19 cellular contexts compared by ENCODE assay signal in genomic region chr6:106113256-106113954, GRCh38. TPM values are rescaled to one million over a fixed set of nuclear protein-coding genes. Genes with fewer than 3 reads are reported as not detected.
DNase-seq lines count a peak whose midpoint lies in the region; ATAC-seq and TF ChIP-seq lines count a peak whose summit lies in the region.
"Had no signal": no experiment of that assay in that cellular context is flagged by ENCODE, and none has a peak within 500 bp of the region (broad histone marks: within the 10 kb centered on the region; RNA-seq: fewer than 3 reads in every experiment).

No MANE protein-coding gene starts in this region.

- no peak for ATAC-seq in activated CD4-positive, alpha-beta T cell treated with anti-CD3 and anti-CD28 coated beads for 36 hours
- no peak for ATAC-seq in natural killer cell
- ATAC-seq: Panc1 had no signal

- no peaks in the 10 kb centered on the region for H3K36me3 ChIP-seq in breast epithelium
- H3K36me3 ChIP-seq: BLaER1, esophagus muscularis mucosa, transverse colon had no signal

- CTCF ChIA-PET in activated CD4-positive, alpha-beta T cell treated with anti-CD3 and anti-CD28 coated beads for 36 hours (lab: Charles Lee) = interaction anchor here (0.5 to 1.1 kb wide), 4 partner anchors 13 to 119 kb away, joined by 3 to 4 read pairs (median 3); no protein-coding TSS in a partner anchor

- peaks cover 71% of the 10 kb centered on the region for H3K4me1 Mint-ChIP-seq in activated CD4-positive, alpha-beta T cell treated with anti-CD3 and anti-CD28 coated beads for 36 hours
- H3K4me1 Mint-ChIP-seq in activated T-helper 2 cell treated with anti-CD3 and anti-CD28 coated beads, Interferon-gamma antibody, Interleukin-2, Interleukin-4, amounts not matched to agents 10 μg/mL and 5 μg/mL and 100 μg/mL, durations not matched to agents 14 hours and 24 hours and 36 hours (ENCODE audit: low read depth) = peaks cover 82% of the 10 kb centered on the region
- H3K4me1 Mint-ChIP-seq in natural killer cell = peaks cover 80 to 90% of the 10 kb centered on the region in 2 donors
- H3K4me1 Mint-ChIP-seq: H9 had no signal

- peaks cover 8% of the 10 kb centered on the region for H3K36me3 Mint-ChIP-seq in activated CD4-positive, alpha-beta T cell treated with anti-CD3 and anti-CD28 coated beads for 36 hours (ENCODE audit: low read depth)
- H3K36me3 Mint-ChIP-seq in activated T-helper 2 cell treated with anti-CD3 and anti-CD28 coated beads, Interferon-gamma antibody, Interleukin-2, Interleukin-4, amounts not matched to agents 10 μg/mL and 5 μg/mL and 100 μg/mL, durations not matched to agents 14 hours and 24 hours and 36 hours (ENCODE audit: low read depth) = peaks cover 25% of the 10 kb centered on the region
- peaks cover 3% of the 10 kb centered on the region for H3K36me3 Mint-ChIP-seq in natural killer cell

- H3K4me1 ChIP-seq in breast epithelium = peaks cover 0 to 10% of the 10 kb centered on the region in 2 donors
- H3K4me1 ChIP-seq: esophagus muscularis mucosa had no signal

- intact Hi-C loops in activated CD4-positive, alpha-beta T cell treated with anti-CD3 and anti-CD28 coated beads for 36 hours (cut with DNase I, micrococcal nuclease) = no loop called here
- intact Hi-C loops in activated T-helper 2 cell treated with anti-CD3 and anti-CD28 coated beads, Interferon-gamma antibody, Interleukin-2, Interleukin-4, amounts not matched to agents 10 μg/mL and 5 μg/mL and 100 μg/mL, durations not matched to agents 14 hours and 24 hours and 36 hours (cut with micrococcal nuclease) = no loop called here
- intact Hi-C loops in natural killer cell (cut with micrococcal nuclease) (no loop called here), breast epithelium (cut with DNase I; ENCODE audit: low total_unique reads) (no loop called here)

- H3K4me3 ChIP-seq in breast epithelium = no peak overlapping the region
- H3K4me3 ChIP-seq: BLaER1, esophagus muscularis mucosa, transverse colon had no signal

- POLR2A ChIA-PET in activated CD4-positive, alpha-beta T cell treated with anti-CD3 and anti-CD28 coated beads for 36 hours (lab: Charles Lee) = interaction anchor here (1.1 kb wide), 2 partner anchors 14 to 27 kb away, joined by 3 read pairs; partner anchors contain the start of gene PRDM1

- peak overlapping the region; percentile 38 for H3K4me3 Mint-ChIP-seq in activated CD4-positive, alpha-beta T cell treated with anti-CD3 and anti-CD28 coated beads for 36 hours
- peak overlapping the region; percentile 19 for H3K4me3 Mint-ChIP-seq in activated T-helper 2 cell treated with anti-CD3 and anti-CD28 coated beads, Interferon-gamma antibody, Interleukin-2, Interleukin-4, amounts not matched to agents 10 μg/mL and 5 μg/mL and 100 μg/mL, durations not matched to agents 14 hours and 24 hours and 36 hours (ENCODE audit: low read depth)
- H3K4me3 Mint-ChIP-seq in natural killer cell = peak overlapping the region; percentile 17
- H3K4me3 Mint-ChIP-seq: activated naive CD4-positive, alpha-beta T cell treated with anti-CD3 and anti-CD28 coated beads for 36 hours; H9 had no signal

- H3K9me3 Mint-ChIP-seq in activated CD4-positive, alpha-beta T cell treated with anti-CD3 and anti-CD28 coated beads for 36 hours (ENCODE audit: low read depth) = no peaks in the 10 kb centered on the region
- H3K9me3 Mint-ChIP-seq in activated T-helper 2 cell treated with anti-CD3 and anti-CD28 coated beads, Interferon-gamma antibody, Interleukin-2, Interleukin-4, amounts not matched to agents 10 μg/mL and 5 μg/mL and 100 μg/mL, durations not matched to agents 14 hours and 24 hours and 36 hours = no peaks in the 10 kb centered on the region
- H3K9me3 Mint-ChIP-seq in natural killer cell = no peaks in the 10 kb centered on the region
- H3K9me3 Mint-ChIP-seq: activated naive CD4-positive, alpha-beta T cell treated with anti-CD3 and anti-CD28 coated beads for 36 hours; H9 had no signal

- TF ChIP-seq CTCF in natural killer cell (IDR thresholded peaks at IDR 0.05) = no peak
- TF ChIP-seq CTCF in breast epithelium (IDR thresholded peaks at IDR 0.05) = no peak

- peaks cover 25% of the 10 kb centered on the region for H3K27me3 Mint-ChIP-seq in activated CD4-positive, alpha-beta T cell treated with anti-CD3 and anti-CD28 coated beads for 36 hours
- no peaks in the 10 kb centered on the region for H3K27me3 Mint-ChIP-seq in activated T-helper 2 cell treated with anti-CD3 and anti-CD28 coated beads, Interferon-gamma antibody, Interleukin-2, Interleukin-4, amounts not matched to agents 10 μg/mL and 5 μg/mL and 100 μg/mL, durations not matched to agents 14 hours and 24 hours and 36 hours (ENCODE audit: low read depth)
- H3K27me3 Mint-ChIP-seq in natural killer cell (ENCODE audit: low read depth in 2 of 2) = no peaks in the 10 kb centered on the region

- no peak for TF ChIP-seq POLR2A in breast epithelium (IDR thresholded peaks at IDR 0.05)

- H3K9me3 ChIP-seq in breast epithelium = no peaks in the 10 kb centered on the region
- H3K9me3 ChIP-seq: BLaER1, esophagus muscularis mucosa, transverse colon had no signal

- DNase-seq in activated CD4-positive, alpha-beta T cell treated with anti-CD3 and anti-CD28 coated beads for 36 hours = no peak
- DNase-seq in activated CD4-positive, alpha-beta T cell treated with anti-CD3 and anti-CD28 coated beads, Interleukin-2, amount 50 U/mL, for 1 hour = no peak
- DNase-seq in HT1080 (ENCODE audit: low read depth) = peak; percentile 31
- DNase-seq in activated T-helper 2 cell treated with anti-CD3 and anti-CD28 coated beads, Interferon-gamma antibody, Interleukin-2, Interleukin-4, amounts not matched to agents 10 μg/mL and 5 μg/mL and 100 μg/mL, durations not matched to agents 14 hours and 24 hours and 36 hours (ENCODE audit: low spot score) = no peak
- DNase-seq in natural killer cell = no peak
- no peak for DNase-seq in COR-L47 (lab: John Stamatoyannopoulos, UW)
- no peak for DNase-seq in breast epithelium (ENCODE audit: low spot score in 2 of 2)
- no peak for DNase-seq in retina
- DNase-seq: 8988T; activated naive CD4-positive, alpha-beta T cell treated with anti-CD3 and anti-CD28 coated beads for 36 hours; DND-41; glutamatergic neuron; H9; Kasumi-1; small intestine; transverse colon had no signal

- H3K27ac ChIP-seq in breast epithelium = no peak overlapping the region
- H3K27ac ChIP-seq: BLaER1, esophagus muscularis mucosa, transverse colon had no signal

- H3K27ac Mint-ChIP-seq in activated CD4-positive, alpha-beta T cell treated with anti-CD3 and anti-CD28 coated beads for 36 hours = peak overlapping the region; percentile 85
- H3K27ac Mint-ChIP-seq in activated T-helper 2 cell treated with anti-CD3 and anti-CD28 coated beads, Interferon-gamma antibody, Interleukin-2, Interleukin-4, amounts not matched to agents 10 μg/mL and 5 μg/mL and 100 μg/mL, durations not matched to agents 14 hours and 24 hours and 36 hours = peak overlapping the region; percentile 78
- H3K27ac Mint-ChIP-seq in natural killer cell = peak overlapping the region in 1 of 2 donors; percentile 57
- H3K27ac Mint-ChIP-seq: H9 had no signal

- H3K27me3 ChIP-seq in breast epithelium = no peaks in the 10 kb centered on the region
- H3K27me3 ChIP-seq: BLaER1, esophagus muscularis mucosa, transverse colon had no signal

RNA-seq across cellular contexts. Expression of gene PRDM1, which starts 27.3 kb away (rescaled TPM):
- total RNA-seq in activated CD4-positive, alpha-beta T cell treated with anti-CD3 and anti-CD28 coated beads for 36 hours = 10 to 100 TPM; 20.1 to 35.6 TPM
- 4.9 and 5.7 TPM in 2 replicates for total RNA-seq in HT1080 (2014; rRNA removed; shearing (Covaris generic))
- 1.5 and 1.7 TPM in 2 replicates for polyA plus RNA-seq in HT1080 (2015; cell fraction: cytosol; rRNA removed)
- 2.3 and 2.7 TPM in 2 replicates for polyA plus RNA-seq in HT1080 (2015; cell fraction: nucleus; rRNA removed)
- total RNA-seq in activated T-helper 2 cell treated with anti-CD3 and anti-CD28 coated beads, Interferon-gamma antibody, Interleukin-2, Interleukin-4, amounts not matched to agents 10 μg/mL and 5 μg/mL and 100 μg/mL, durations not matched to agents 14 hours and 24 hours and 36 hours = 49.1 and 52.3 TPM in 2 replicates
- 100 to 1,000 TPM; 165 to 180 (median 177) TPM for total RNA-seq in natural killer cell
- total RNA-seq in breast epithelium = 10 to 100 TPM in 2 of 3 donors, 1 to 10 TPM in 1; 6.9 to 16.0 (median 13.1) TPM
